In the genomic region with DNA sequence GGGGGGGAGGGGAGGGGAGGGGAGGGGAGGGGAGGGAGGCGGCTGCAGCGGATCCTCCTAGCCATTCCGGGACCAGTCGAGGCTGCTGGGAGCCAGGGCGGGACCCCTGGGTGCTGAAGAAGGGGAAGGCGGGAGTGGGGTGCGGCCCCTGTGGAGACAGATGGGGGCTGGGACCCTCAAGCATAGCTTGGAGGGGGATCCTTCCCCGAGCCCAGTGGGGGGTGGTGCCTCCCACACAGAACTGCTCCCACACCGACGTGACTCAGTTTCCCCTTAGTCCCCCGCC, we compare ENCODE assay signal across 8 cellular contexts. TPM values are rescaled to one million over a fixed set of nuclear protein-coding genes. Genes with fewer than 3 reads are reported as not detected.
DNase-seq lines count a peak whose midpoint lies in the region; ATAC-seq, FAIRE-seq and TF ChIP-seq lines count a peak whose summit lies in the region.

No MANE protein-coding gene starts in this region.

- H3K36me3 ChIP-seq in right atrium auricular region (peaks cover 19% of the 10 kb centered on the region), bronchial epithelial cell (ENCODE audit: control insufficient read depth, insufficient read depth, low read length) (peaks cover 21% of the 10 kb centered on the region), muscle layer of colon (ENCODE audit: insufficient read depth, low read length) (peaks cover 21% of the 10 kb centered on the region)

- no peak for TF ChIP-seq CTCF in right atrium auricular region (IDR thresholded peaks at IDR 0.05)
- TF ChIP-seq CTCF in bronchial epithelial cell (IDR thresholded peaks at IDR 0.05; ENCODE audit: insufficient read depth, low read length, severe bottlenecking): no peak

- peaks cover 0 to 66% of the 10 kb centered on the region in 2 donors for H3K4me1 ChIP-seq in right atrium auricular region
- H3K4me1 ChIP-seq in muscle layer of colon (ENCODE audit: insufficient read depth, low read length): peaks cover 49% of the 10 kb centered on the region

- H3K4me3 ChIP-seq in right atrium auricular region: peak overlapping the region; percentile 88 to 93
- H3K4me3 ChIP-seq in bronchial epithelial cell (ENCODE audit: low read depth, low read length): peak overlapping the region; percentile 79
- peak overlapping the region; percentile 72 to 79 for H3K4me3 ChIP-seq in muscle layer of colon (ENCODE audit: low read depth in 1 of 2, low read length in 2 of 2)

- H3K9ac ChIP-seq in muscle layer of colon (ENCODE audit: low read length): peak overlapping the region; percentile 76

- DNase-seq in right atrium auricular region (ENCODE audit: low spot score) (no peak), Right ventricle myocardium inferior (ENCODE audit: missing footprints) (no peak), bronchial epithelial cell (ENCODE audit: low read depth) (no peak), NCI-H2107 treated with DMSO at 0.1 percent for 48 hours (lab: John Stamatoyannopoulos, UW; ENCODE audit: unreplicated experiment) (no peak), SIG-M5 treated with dmso at 0.1 percent for 504 hours (lab: John Stamatoyannopoulos, UW; ENCODE audit: unreplicated experiment) (no peak), superior temporal gyrus (ENCODE audit: extremely low spot score) (no peak), Ammon's horn (ENCODE audit: low spot score) (no peak)

- H3K27me3 ChIP-seq in right atrium auricular region (no peaks in the 10 kb centered on the region), bronchial epithelial cell (ENCODE audit: control insufficient read depth, insufficient read depth, low read length) (no peaks in the 10 kb centered on the region), muscle layer of colon (ENCODE audit: control insufficient read depth in 1 of 2, insufficient read depth in 2 of 2, low read length in 2 of 2) (no peaks in the 10 kb centered on the region)

- no peak for FAIRE-seq in bronchial epithelial cell (lab: Jason Lieb, UNC)

- H3K9me3 ChIP-seq in right atrium auricular region (no peaks in the 10 kb centered on the region), muscle layer of colon (ENCODE audit: low read length) (no peaks in the 10 kb centered on the region)

- no peak for ATAC-seq in Right ventricle myocardium inferior

- peak overlapping the region; percentile 95 to 97 for H3K27ac ChIP-seq in right atrium auricular region
- peak overlapping the region; percentile 98 for H3K27ac ChIP-seq in muscle layer of colon (ENCODE audit: low read depth, low read length)

- intact Hi-C loops in Right ventricle myocardium inferior (cut with DNase I): loop anchor here (1.0 kb wide), 1 partner anchor 71 kb away; the partner anchor contains the start of gene GRK6

RNA-seq across cellular contexts. Expression of gene PDLIM7, which starts 0.5 kb away (rescaled TPM):
- total RNA-seq in right atrium auricular region (10 to 100 TPM; 45.8 to 56.0 TPM), Right ventricle myocardium inferior (43.1 TPM), bronchial epithelial cell (19.5 and 26.2 TPM in 2 replicates)

RNA-seq across cellular contexts. Expression of gene DOK3, which starts 12.7 kb away (rescaled TPM):
- total RNA-seq in right atrium auricular region (1 to 10 TPM; 1.6 to 2.6 TPM), Right ventricle myocardium inferior (4.4 TPM), bronchial epithelial cell (0.53 and 1.4 TPM in 2 replicates)

RNA-seq across cellular contexts. Expression of gene DDX41, which starts 19.8 kb away (rescaled TPM):
- total RNA-seq in right atrium auricular region (10 to 100 TPM; 40.9 to 45.5 TPM), Right ventricle myocardium inferior (30.1 TPM), bronchial epithelial cell (108 and 250 TPM in 2 replicates)

RNA-seq across cellular contexts. Expression of gene DBN1, which starts 23.5 kb away (rescaled TPM):
- total RNA-seq in right atrium auricular region: 10 to 100 TPM; 25.0 to 47.2 TPM
- total RNA-seq in Right ventricle myocardium inferior: 32.2 TPM
- total RNA-seq in bronchial epithelial cell: 58.7 and 71.7 TPM in 2 replicates

RNA-seq across cellular contexts. Expression of gene PRR7, which starts 50.3 kb away (rescaled TPM):
- 1 to 10 TPM in 1 of 2 donors, under 1 TPM in 1; 0.90 to 1.1 TPM for total RNA-seq in right atrium auricular region
- 1.4 TPM for total RNA-seq in Right ventricle myocardium inferior
- 3.1 and 5.0 TPM in 2 replicates for total RNA-seq in bronchial epithelial cell
